ENCODE assay signal across 8 cellular contexts in the genomic region with DNA sequence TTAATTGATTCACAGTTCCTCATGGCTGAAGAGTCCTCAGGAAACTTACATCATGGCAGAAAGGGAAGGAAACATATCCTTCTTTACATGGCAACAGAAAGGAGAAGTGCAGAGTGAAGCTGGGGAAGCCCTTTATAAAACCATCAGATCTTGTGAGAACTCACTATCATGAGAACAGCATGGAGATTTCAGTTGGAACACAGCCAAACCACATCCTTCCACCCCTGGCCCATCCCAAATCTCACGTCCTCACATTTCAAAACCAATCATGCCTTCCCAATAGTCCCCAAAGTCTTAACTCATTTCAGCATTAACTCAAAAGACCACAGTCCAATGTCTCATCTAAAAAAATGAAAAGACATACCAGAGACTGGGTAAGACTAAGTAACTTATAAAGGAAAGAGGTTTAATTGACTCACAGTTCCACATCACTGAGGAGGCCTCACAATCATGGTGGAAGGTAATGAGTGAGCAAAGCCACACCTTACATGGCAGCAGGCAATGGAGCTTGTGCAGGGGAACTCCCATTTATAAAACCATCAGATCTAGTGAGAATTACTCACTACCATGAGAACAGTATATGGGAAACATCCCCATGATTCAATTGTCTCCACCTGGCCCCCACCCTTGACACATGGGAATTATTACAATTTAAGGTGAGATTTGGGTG.
DNase-seq lines count a peak whose midpoint lies in the region; ATAC-seq and TF ChIP-seq lines count a peak whose summit lies in the region.

No MANE protein-coding gene starts in this region.

- H3K79me1 ChIP-seq in H9 (ENCODE audit: insufficient read depth, low read depth, low read length, poor library complexity, severe bottlenecking): no peaks in the 10 kb centered on the region

- no CpG with 5 or more reads among the region's 1 CpG for WGBS in H9 (ENCODE audit: extremely low coverage, insufficient read length, low lambda C conversion rate)
- WGBS in tibial nerve, 2 donors: 30 to 32% methylated on average over 1 of the region's 1 CpG

- peak in 1 of 2 donors; percentile 55 for TF ChIP-seq EP300 in tibial nerve (IDR thresholded peaks at IDR 0.05)

- H3K23me2 ChIP-seq in H9 (ENCODE audit: insufficient read length, low read depth, low read length, poor library complexity, severe bottlenecking): no peaks in the 10 kb centered on the region

- no peaks in the 10 kb centered on the region for H3K79me2 ChIP-seq in H9 (ENCODE audit: insufficient read depth, low read length)

- ATAC-seq in GM19463 (IDR thresholded peaks at IDR 0.05; ENCODE audit: unreplicated experiment) (peak; percentile 61), HG03175 (IDR thresholded peaks at IDR 0.05; ENCODE audit: unreplicated experiment) (peak; percentile 58)

- no peak overlapping the region for H4K91ac ChIP-seq in H9 (ENCODE audit: insufficient read length, low read depth, low read length)

- no peak overlapping the region for H3K9ac ChIP-seq in H9 (ENCODE audit: extremely low read depth, insufficient read length, low read length)

- no peak overlapping the region for H3K56ac ChIP-seq in H9 (ENCODE audit: insufficient read length, low read depth, low read length)

- H3K36me3 Mint-ChIP-seq in H9 (ENCODE audit: insufficient read depth in 1 of 3, low read depth in 3 of 3) (no peaks in the 10 kb centered on the region), glutamatergic neuron (ENCODE audit: unreplicated experiment) (no peaks in the 10 kb centered on the region)

- no peak overlapping the region for H2BK120ac ChIP-seq in H9 (ENCODE audit: low read depth, low read length, poor library complexity, severe bottlenecking)

- H2BK20ac ChIP-seq in H9 (ENCODE audit: low read depth, low read length, poor library complexity, severe bottlenecking): no peak overlapping the region

- H3K14ac ChIP-seq in H9 (ENCODE audit: insufficient read depth, low read length): no peak overlapping the region

- peak; percentile 73 for DNase-seq in activated CD8-positive, alpha-beta memory T cell treated with anti-CD3 and anti-CD28 coated beads, Interleukin-2, amount 50 U/mL, for 48 hours
- peak; percentile 12 to 46 for DNase-seq in stimulated activated CD8-positive, alpha-beta memory T cell treated with anti-CD3 and anti-CD28 coated beads, Interleukin-15, amount 100 ng/mL, for 4 hours (ENCODE audit: low read depth in 2 of 2)
- no peak for DNase-seq in H9
- DNase-seq in amniotic stem cell (lab: John Stamatoyannopoulos, UW): no peak
- no peak for DNase-seq in tibial nerve (ENCODE audit: low spot score in 2 of 2)
- DNase-seq in glutamatergic neuron: no peak

- no peak overlapping the region for H3K4me3 Mint-ChIP-seq in H9
- H3K4me3 Mint-ChIP-seq in glutamatergic neuron (ENCODE audit: unreplicated experiment): no peak overlapping the region

- H4K20me1 ChIP-seq in H9 (ENCODE audit: control insufficient read depth, insufficient read depth, insufficient read length): no peaks in the 10 kb centered on the region

- H3T11ph ChIP-seq in H9 (ENCODE audit: low read length): no peak overlapping the region

- H3K36me3 ChIP-seq in tibial nerve: no peaks in the 10 kb centered on the region

- no peak overlapping the region for H3K4me2 ChIP-seq in H9 (ENCODE audit: insufficient read depth, insufficient read length, low read length)

- no peak overlapping the region for H3K4me3 ChIP-seq in tibial nerve

- H4K5ac ChIP-seq in H9 (ENCODE audit: insufficient read length, low read depth, low read length): no peak overlapping the region

- H3K9me3 Mint-ChIP-seq in H9: peaks cover 0 to 7% of the 10 kb centered on the region in 2 experiments; a peak in 1 of 5 replicates
- H3K9me3 Mint-ChIP-seq in glutamatergic neuron (ENCODE audit: unreplicated experiment): no peaks in the 10 kb centered on the region

- H2BK15ac ChIP-seq in H9 (ENCODE audit: low read depth, low read length): no peak overlapping the region

- no peaks in the 10 kb centered on the region; the same call in 1 of the 2 replicates for H3K27me3 Mint-ChIP-seq in H9 (ENCODE audit: low read depth)
- no peaks in the 10 kb centered on the region for H3K27me3 Mint-ChIP-seq in glutamatergic neuron (ENCODE audit: unreplicated experiment)

- H3K27ac ChIP-seq in H9 (ENCODE audit: insufficient read length, low read depth, low read length) (no peak overlapping the region), tibial nerve (no peak overlapping the region)

- no peak for TF ChIP-seq CTCF in H9 (conservative IDR thresholded peaks at IDR 0.05)
- no peak for TF ChIP-seq CTCF in tibial nerve (IDR thresholded peaks at IDR 0.05)
- no peak for TF ChIP-seq CTCF in glutamatergic neuron (IDR thresholded peaks at IDR 0.05; ENCODE audit: partially characterized antibody, unreplicated experiment)

- H3K23ac ChIP-seq in H9 (ENCODE audit: insufficient read length, low read depth, low read length): no peak overlapping the region

- H3K4me1 Mint-ChIP-seq in H9 (no peaks in the 10 kb centered on the region), glutamatergic neuron (ENCODE audit: low read depth, unreplicated experiment) (no peaks in the 10 kb centered on the region)

- H3K18ac ChIP-seq in H9 (ENCODE audit: insufficient read length, low read depth, low read length): no peak overlapping the region

- H3K27ac Mint-ChIP-seq in H9 (no peak overlapping the region), glutamatergic neuron (ENCODE audit: unreplicated experiment) (no peak overlapping the region)

- no peak overlapping the region for H2BK12ac ChIP-seq in H9 (ENCODE audit: insufficient read length, low read depth, low read length)

- no peaks in the 10 kb centered on the region for H3K27me3 ChIP-seq in H9 (ENCODE audit: insufficient read depth, low read length)
- no peaks in the 10 kb centered on the region for H3K27me3 ChIP-seq in tibial nerve

- no peak overlapping the region for H4K8ac ChIP-seq in H9 (replicated peaks; ENCODE audit: insufficient read length, low read depth, low read length)

- no peak overlapping the region for H3K4ac ChIP-seq in H9 (ENCODE audit: low read depth, low read length)

- TF ChIP-seq POLR2A in tibial nerve (IDR thresholded peaks at IDR 0.05): no peak

- no peak overlapping the region for H2AFZ ChIP-seq in H9 (ENCODE audit: low read length)

- H3K4me1 ChIP-seq in H9 (ENCODE audit: insufficient read depth, low read length): no peaks in the 10 kb centered on the region
- H3K4me1 ChIP-seq in tibial nerve: no peaks in the 10 kb centered on the region

- H2BK5ac ChIP-seq in H9 (ENCODE audit: insufficient read length, low read length): no peak overlapping the region

- no peak overlapping the region for H2AK5ac ChIP-seq in H9 (ENCODE audit: insufficient read length, low read length)

- no peaks in the 10 kb centered on the region for H3K9me3 ChIP-seq in H9 (ENCODE audit: control insufficient read depth, low read depth, low read length)
- H3K9me3 ChIP-seq in tibial nerve: no peaks in the 10 kb centered on the region

Comparison
In these comparisons a context has a peak if more than half of its experiments do, and no peak if none do; other contexts are left out.
1. DNase-seq: peak in activated CD8-positive, alpha-beta memory T cell treated with anti-CD3 and anti-CD28 coated beads, Interleukin-2, amount 50 U/mL, for 48 hours (single experiment) and stimulated activated CD8-positive, alpha-beta memory T cell treated with anti-CD3 and anti-CD28 coated beads, Interleukin-15, amount 100 ng/mL, for 4 hours (2 of 2); none in H9 (single experiment), amniotic stem cell (single experiment), tibial nerve (0 of 2) and glutamatergic neuron (single experiment).